28 cellular contexts compared by ENCODE assay signal in the genomic region with DNA sequence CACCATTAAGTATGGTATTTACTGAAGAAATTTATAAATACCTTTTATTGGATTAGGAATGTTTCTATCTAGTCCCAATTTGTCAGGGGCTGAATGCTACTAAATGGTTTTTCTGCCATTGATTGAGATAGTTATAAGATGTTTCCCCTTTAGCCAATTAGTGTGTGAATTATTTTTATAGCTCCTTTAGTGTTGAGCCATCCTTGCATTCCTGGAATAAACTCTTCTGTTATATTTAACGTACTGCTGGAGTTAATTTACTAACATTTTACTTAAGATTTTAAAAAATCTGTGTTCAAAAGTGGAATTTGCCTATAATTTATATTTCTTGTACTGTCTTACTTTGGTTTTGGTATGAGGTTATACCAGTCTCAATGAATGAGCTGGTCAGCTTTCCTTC.
"Had no signal": no experiment of that assay in that cellular context is flagged by ENCODE, and none has a peak within 500 bp of the region (broad histone marks: within the 10 kb centered on the region; RNA-seq: fewer than 3 reads in every experiment).

No MANE protein-coding gene starts in this region.

- H2AFZ ChIP-seq: neural progenitor cell had no signal

- H3K4me1 ChIP-seq: left ventricle myocardium inferior, neural progenitor cell, right atrium auricular region, right lobe of liver, testis, thyroid gland, transverse colon, upper lobe of left lung, vagina had no signal

- H3K9me3 ChIP-seq: neutrophil, ovary, testis, thyroid gland had no signal

- DNase-seq: hypothalamus; islet precursor cell; left ventricle myocardium inferior; mesendoderm; naive B cell; nephron progenitor cell; occipital lobe; ovary; right lobe of liver; stimulated activated CD4-positive, alpha-beta T cell treated with anti-CD3 and anti-CD28 coated beads, Interleukin-1b, Interleukin-23, amount 100 ng/mL, for 48 hours; stimulated activated CD4-positive, alpha-beta T cell treated with anti-CD3 and anti-CD28 coated beads, Interleukin-2, amount 100 ng/mL, for 48 hours; stimulated activated CD4-positive, alpha-beta T cell treated with anti-CD3 and anti-CD28 coated beads, Interleukin-4, amount 100 ng/mL, for 4 hours; stimulated activated CD8-positive, alpha-beta memory T cell treated with anti-CD3 and anti-CD28 coated beads, Interleukin-4, amount 100 ng/mL, for 48 hours; stimulated activated naive CD4-positive, alpha-beta T cell treated with Interleukin-2 at 50 U/mL for 16 hours; stimulated activated naive CD8-positive, alpha-beta T cell treated with anti-CD3 and anti-CD28 coated beads, Interleukin-15, amount 100 ng/mL, for 72 hours; substantia nigra; testis; thyroid gland; transverse colon; upper lobe of left lung had no signal

- H3K27me3 ChIP-seq: neural progenitor cell, neutrophil, ovary, right atrium auricular region, right lobe of liver, testis, thyroid gland, transverse colon, upper lobe of left lung, vagina had no signal

- H3K4me3 ChIP-seq: left ventricle myocardium inferior, lung, neural progenitor cell, ovary, right atrium auricular region, right lobe of liver, smooth muscle cell, testis, thyroid gland, transverse colon, upper lobe of left lung, vagina had no signal

- H3K36me3 ChIP-seq: left ventricle myocardium inferior, neural progenitor cell, ovary, right atrium auricular region, right lobe of liver, thyroid gland, transverse colon, upper lobe of left lung, vagina had no signal

- H3K27ac ChIP-seq: left ventricle myocardium inferior, neural progenitor cell, neutrophil, ovary, right atrium auricular region, right lobe of liver, testis, thyroid gland, transverse colon, upper lobe of left lung, vagina had no signal

- H3K4me2 ChIP-seq: neural progenitor cell, smooth muscle cell had no signal

- ATAC-seq: natural killer cell; right lobe of liver; stimulated activated memory B cell treated with anti-CD40 and anti-IgM and Interleukin-4, amounts not matched to agents 10 μg/mL and 1 μg/mL and 100 μg/mL, for 72 hours; stimulated activated naive CD8-positive, alpha-beta T cell treated with anti-CD3 and anti-CD28 coated beads, Interleukin-15, amount 100 ng/mL, for 72 hours had no signal
